ENCODE assay signal across 36 cellular contexts in the genomic region with DNA sequence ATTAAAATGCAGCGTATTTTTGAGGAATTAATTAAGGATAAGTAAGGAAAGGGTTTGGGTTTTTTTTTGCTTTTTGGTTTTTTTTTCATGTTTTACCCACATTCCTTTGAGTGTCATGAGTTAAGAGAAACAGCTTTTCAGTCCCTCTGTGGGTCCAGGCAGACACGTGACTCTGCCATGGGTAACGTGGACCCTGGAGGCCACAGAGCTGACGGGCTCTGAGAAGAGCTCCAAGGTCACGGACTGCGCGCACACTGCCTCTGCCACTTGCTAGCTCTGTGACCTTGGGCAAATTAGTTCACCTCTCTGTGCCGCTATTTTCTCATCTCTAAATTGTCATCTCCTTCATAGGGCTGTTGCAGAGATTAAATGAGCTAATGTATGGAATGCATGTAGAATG.
"Had no signal": no experiment of that assay in that cellular context is flagged by ENCODE, and none has a peak within 500 bp of the region (broad histone marks: within the 10 kb centered on the region; RNA-seq: fewer than 3 reads in every experiment).

No MANE protein-coding gene starts in this region.

- H3K4me3 Mint-ChIP-seq: activated CD4-positive, alpha-beta memory T cell treated with anti-CD3 and anti-CD28 coated beads, Interleukin-2, amount 10 ng/mL, durations not matched to agents 7 days and 5 days; activated CD4-positive, alpha-beta T cell treated with anti-CD3 and anti-CD28 coated beads for 36 hours; activated CD4-positive, alpha-beta T cell treated with anti-CD3 and anti-CD28 coated beads, Interleukin-2, amount 10 ng/mL, durations not matched to agents 7 days and 5 days; activated CD8-positive, alpha-beta memory T cell treated with anti-CD3 and anti-CD28 coated beads, Interleukin-2, amount 10 ng/mL, durations not matched to agents 7 days and 5 days; activated CD8-positive, alpha-beta T cell treated with anti-CD3 and anti-CD28 coated beads, Interleukin-2, amount 10 ng/mL, durations not matched to agents 7 days and 5 days; activated naive CD4-positive, alpha-beta T cell treated with anti-CD3 and anti-CD28 coated beads, Interleukin-2, amount 10 ng/mL, durations not matched to agents 7 days and 5 days; activated naive CD4-positive, alpha-beta T cell treated with anti-CD3 and anti-CD28 coated beads, Interleukin-2, amount 50 U/mL, for 24 hours; activated naive CD8-positive, alpha-beta T cell; activated naive CD8-positive, alpha-beta T cell treated with anti-CD3 and anti-CD28 coated beads, Interleukin-2, amount 10 ng/mL, durations not matched to agents 7 days and 5 days; activated naive CD8-positive, alpha-beta T cell treated with anti-CD3 and anti-CD28 coated beads, Interleukin-2, amount 50 U/mL, for 24 hours; activated T-cell treated with anti-CD3 and anti-CD28 coated beads, Interleukin-2, amount 50 U/mL, for 24 hours; brain; central memory CD8-positive, alpha-beta T cell; T-helper 1 cell treated with Interleukin-12 subunit alpha and Interleukin-12 subunit beta and Interleukin-4 antibody, amounts not matched to agents 30 μg/mL and 1 μg/mL, for 36 hours; T-helper 2 cell treated with Interferon-gamma antibody and Interleukin-4, amounts not matched to agents 5 μg/mL and 100 μg/mL, for 36 hours; WTC11 had no signal

- H3K27me3 Mint-ChIP-seq: activated CD4-positive, alpha-beta memory T cell treated with anti-CD3 and anti-CD28 coated beads, Interleukin-2, amount 10 ng/mL, durations not matched to agents 7 days and 5 days; activated CD4-positive, alpha-beta T cell treated with anti-CD3 and anti-CD28 coated beads, Interleukin-2, amount 10 ng/mL, durations not matched to agents 7 days and 5 days; activated CD8-positive, alpha-beta memory T cell treated with anti-CD3 and anti-CD28 coated beads, Interleukin-2, amount 10 ng/mL, durations not matched to agents 7 days and 5 days; activated naive CD4-positive, alpha-beta T cell treated with anti-CD3 and anti-CD28 coated beads, Interleukin-2, amount 10 ng/mL, durations not matched to agents 7 days and 5 days; activated naive CD8-positive, alpha-beta T cell; activated naive CD8-positive, alpha-beta T cell treated with anti-CD3 and anti-CD28 coated beads, Interleukin-2, amount 10 ng/mL, durations not matched to agents 7 days and 5 days; activated naive CD8-positive, alpha-beta T cell treated with anti-CD3 and anti-CD28 coated beads, Interleukin-2, amount 50 U/mL, for 24 hours; activated T-cell treated with anti-CD3 and anti-CD28 coated beads, Interleukin-2, amount 50 U/mL, for 24 hours; central memory CD8-positive, alpha-beta T cell had no signal

- H3K36me3 ChIP-seq: cardiac muscle cell, WERI-Rb-1 had no signal

- H3K4me1 Mint-ChIP-seq: activated CD4-positive, alpha-beta memory T cell treated with anti-CD3 and anti-CD28 coated beads, Interleukin-2, amount 10 ng/mL, durations not matched to agents 7 days and 5 days; activated CD4-positive, alpha-beta T cell treated with anti-CD3 and anti-CD28 coated beads for 36 hours; activated CD4-positive, alpha-beta T cell treated with anti-CD3 and anti-CD28 coated beads, Interleukin-2, amount 10 ng/mL, durations not matched to agents 7 days and 5 days; activated CD8-positive, alpha-beta memory T cell treated with anti-CD3 and anti-CD28 coated beads, Interleukin-2, amount 10 ng/mL, durations not matched to agents 7 days and 5 days; activated naive CD4-positive, alpha-beta T cell treated with anti-CD3 and anti-CD28 coated beads, Interleukin-2, amount 10 ng/mL, durations not matched to agents 7 days and 5 days; activated naive CD4-positive, alpha-beta T cell treated with anti-CD3 and anti-CD28 coated beads, Interleukin-2, amount 50 U/mL, for 24 hours; activated naive CD8-positive, alpha-beta T cell treated with anti-CD3 and anti-CD28 coated beads, Interleukin-2, amount 10 ng/mL, durations not matched to agents 7 days and 5 days; activated naive CD8-positive, alpha-beta T cell treated with anti-CD3 and anti-CD28 coated beads, Interleukin-2, amount 50 U/mL, for 24 hours; brain; central memory CD8-positive, alpha-beta T cell had no signal

- H3K36me3 Mint-ChIP-seq: activated CD8-positive, alpha-beta memory T cell treated with anti-CD3 and anti-CD28 coated beads, Interleukin-2, amount 10 ng/mL, durations not matched to agents 7 days and 5 days; activated naive CD4-positive, alpha-beta T cell treated with anti-CD3 and anti-CD28 coated beads, Interleukin-2, amount 10 ng/mL, durations not matched to agents 7 days and 5 days; activated naive CD4-positive, alpha-beta T cell treated with anti-CD3 and anti-CD28 coated beads, Interleukin-2, amount 50 U/mL, for 24 hours; activated naive CD8-positive, alpha-beta T cell; activated naive CD8-positive, alpha-beta T cell treated with anti-CD3 and anti-CD28 coated beads, Interleukin-2, amount 10 ng/mL, durations not matched to agents 7 days and 5 days; brain had no signal

- H3K9me3 Mint-ChIP-seq: activated CD4-positive, alpha-beta T cell treated with anti-CD3 and anti-CD28 coated beads, Interleukin-2, amount 10 ng/mL, durations not matched to agents 7 days and 5 days; activated naive CD4-positive, alpha-beta T cell treated with anti-CD3 and anti-CD28 coated beads, Interleukin-2, amount 50 U/mL, for 24 hours; activated naive CD8-positive, alpha-beta T cell treated with anti-CD3 and anti-CD28 coated beads, Interleukin-2, amount 50 U/mL, for 24 hours; activated T-helper 2 cell treated with anti-CD3 and anti-CD28 coated beads, Interferon-gamma antibody, Interleukin-2, Interleukin-4, amounts not matched to agents 10 μg/mL and 5 μg/mL and 100 μg/mL, durations not matched to agents 14 hours and 24 hours and 36 hours had no signal

- DNase-seq: activated CD4-positive, alpha-beta memory T cell treated with anti-CD3 and anti-CD28 coated beads, Interleukin-2, amount 10 ng/mL, durations not matched to agents 7 days and 5 days; activated CD4-positive, alpha-beta T cell treated with anti-CD3 and anti-CD28 coated beads for 1 hour; activated CD4-positive, alpha-beta T cell treated with anti-CD3 and anti-CD28 coated beads for 36 hours; activated CD4-positive, alpha-beta T cell treated with anti-CD3 and anti-CD28 coated beads for 48 hours; activated CD4-positive, alpha-beta T cell treated with anti-CD3 and anti-CD28 coated beads, Interleukin-2, amount 10 ng/mL, durations not matched to agents 7 days and 5 days; activated CD4-positive, alpha-beta T cell treated with anti-CD3 and anti-CD28 coated beads, Interleukin-2, amount 50 U/mL, for 48 hours; activated CD4-positive, CD25-positive, alpha-beta regulatory T cell; activated CD8-positive, alpha-beta memory T cell treated with anti-CD3 and anti-CD28 coated beads for 24 hours; activated CD8-positive, alpha-beta memory T cell treated with anti-CD3 and anti-CD28 coated beads, Interleukin-2, amount 10 ng/mL, durations not matched to agents 7 days and 5 days; activated CD8-positive, alpha-beta memory T cell treated with anti-CD3 and anti-CD28 coated beads, Interleukin-2, amount 50 U/mL, for 48 hours; activated CD8-positive, alpha-beta T cell treated with anti-CD3 and anti-CD28 coated beads, Interleukin-2, amount 10 ng/mL, durations not matched to agents 7 days and 5 days; activated effector memory CD4-positive, alpha-beta T cell treated with Interleukin-2 at 50 U/mL for 16 hours; activated gamma-delta T cell; activated naive CD4-positive, alpha-beta T cell treated with anti-CD3 and anti-CD28 coated beads, Interleukin-2, amount 10 ng/mL, durations not matched to agents 7 days and 5 days; activated naive CD4-positive, alpha-beta T cell treated with Interleukin-2 at 50 U/mL for 16 hours; activated naive CD8-positive, alpha-beta T cell treated with anti-CD3 and anti-CD28 coated beads, Interleukin-2, amount 10 ng/mL, durations not matched to agents 7 days and 5 days; activated naive CD8-positive, alpha-beta T cell treated with anti-CD3 and anti-CD28 coated beads, Interleukin-2, amount 50 U/mL, for 24 hours; activated T-cell treated with anti-CD3 and anti-CD28 coated beads, Interleukin-2, amount 50 U/mL, for 24 hours; activated T-cell treated with anti-CD3 and anti-CD28 coated beads, Interleukin-2, amount 50 U/mL, for 48 hours; amniotic stem cell; aorta; caudate nucleus; cerebellar nuclear complex; T-helper 1 cell; T-helper 2 cell; T-helper 9 cell; WERI-Rb-1 had no signal

- H3K27me3 ChIP-seq: cardiac muscle cell had no signal

- H3K27ac ChIP-seq: cardiac muscle cell, WERI-Rb-1 had no signal

- H3K4me3 ChIP-seq: cardiac muscle cell had no signal

- H3K27ac Mint-ChIP-seq: activated CD4-positive, alpha-beta memory T cell treated with anti-CD3 and anti-CD28 coated beads, Interleukin-2, amount 10 ng/mL, durations not matched to agents 7 days and 5 days; activated CD4-positive, alpha-beta T cell treated with anti-CD3 and anti-CD28 coated beads for 36 hours; activated CD4-positive, alpha-beta T cell treated with anti-CD3 and anti-CD28 coated beads, Interleukin-2, amount 10 ng/mL, durations not matched to agents 7 days and 5 days; activated CD8-positive, alpha-beta memory T cell treated with anti-CD3 and anti-CD28 coated beads, Interleukin-2, amount 10 ng/mL, durations not matched to agents 7 days and 5 days; activated CD8-positive, alpha-beta T cell treated with anti-CD3 and anti-CD28 coated beads, Interleukin-2, amount 10 ng/mL, durations not matched to agents 7 days and 5 days; activated naive CD4-positive, alpha-beta T cell treated with anti-CD3 and anti-CD28 coated beads, Interleukin-2, amount 10 ng/mL, durations not matched to agents 7 days and 5 days; activated naive CD4-positive, alpha-beta T cell treated with anti-CD3 and anti-CD28 coated beads, Interleukin-2, amount 50 U/mL, for 24 hours; activated naive CD8-positive, alpha-beta T cell; activated naive CD8-positive, alpha-beta T cell treated with anti-CD3 and anti-CD28 coated beads, Interleukin-2, amount 10 ng/mL, durations not matched to agents 7 days and 5 days; activated naive CD8-positive, alpha-beta T cell treated with anti-CD3 and anti-CD28 coated beads, Interleukin-2, amount 50 U/mL, for 24 hours; activated T-cell treated with anti-CD3 and anti-CD28 coated beads, Interleukin-2, amount 50 U/mL, for 24 hours; activated T-helper 2 cell treated with anti-CD3 and anti-CD28 coated beads, Interferon-gamma antibody, Interleukin-2, Interleukin-4, amounts not matched to agents 10 μg/mL and 5 μg/mL and 100 μg/mL, durations not matched to agents 14 hours and 24 hours and 36 hours; brain; T-helper 1 cell treated with Interleukin-12 subunit alpha and Interleukin-12 subunit beta and Interleukin-4 antibody, amounts not matched to agents 30 μg/mL and 1 μg/mL, for 36 hours; T-helper 2 cell treated with Interferon-gamma antibody and Interleukin-4, amounts not matched to agents 5 μg/mL and 100 μg/mL, for 36 hours; WTC11 had no signal
